In the genomic region with DNA sequence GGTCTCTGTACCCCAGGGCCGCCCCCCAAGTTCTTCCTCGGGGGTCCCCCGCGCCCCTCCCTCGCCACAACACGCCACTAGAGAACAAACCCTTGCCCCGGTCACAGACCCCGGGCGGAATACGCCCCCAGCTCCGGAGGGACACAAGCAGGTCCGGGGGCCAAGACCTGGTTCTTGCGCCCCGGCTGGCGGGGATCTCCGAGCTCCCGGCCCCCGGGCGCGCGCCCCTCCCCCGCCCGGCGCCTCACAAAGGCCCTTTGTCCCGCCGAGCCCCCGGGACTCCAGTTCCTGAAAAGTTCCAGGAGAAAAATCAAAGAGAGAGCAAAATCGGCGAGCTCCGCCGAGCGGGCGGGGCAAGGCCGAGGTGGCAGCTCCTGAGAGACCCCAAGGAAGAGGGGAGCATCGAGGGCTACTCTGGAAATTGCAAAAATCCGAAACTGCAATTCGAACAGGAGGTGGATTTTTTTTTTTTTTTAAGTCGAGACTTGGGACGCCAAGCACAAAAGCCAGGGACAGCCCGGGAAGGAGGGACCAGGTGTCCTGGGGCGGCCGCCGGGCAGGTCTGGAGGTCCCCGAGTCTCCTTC, we compare ENCODE assay signal across 8 cellular contexts. TPM values are rescaled to one million over a fixed set of nuclear protein-coding genes. Genes with fewer than 3 reads are reported as not detected.
DNase-seq lines count a peak whose midpoint lies in the region; ATAC-seq and TF ChIP-seq lines count a peak whose summit lies in the region.

No MANE protein-coding gene starts in this region.

- peaks cover 54% of the 10 kb centered on the region for H3K27me3 Mint-ChIP-seq in CD8-positive, alpha-beta T cell (ENCODE audit: low read depth)

- peaks cover 55% of the 10 kb centered on the region for H3K27me3 ChIP-seq in CD8-positive, alpha-beta T cell (ENCODE audit: insufficient read depth, low read length)

- no peaks in the 10 kb centered on the region for H3K36me3 ChIP-seq in CD8-positive, alpha-beta T cell (ENCODE audit: insufficient read depth, low read length)

- CTCF ChIA-PET in CD8-positive, alpha-beta T cell (lab: Charles Lee): interaction anchor here (1.3 kb wide), 1 partner anchor 54 kb away, joined by 4 read pairs; no protein-coding TSS in a partner anchor
- CTCF ChIA-PET in RWPE1 (lab: Yijun Ruan, JAX): interaction anchor here (0.6 to 1.2 kb wide), 3 partner anchors 17 to 220 kb away, joined by 3 read pairs; no protein-coding TSS in a partner anchor

- H3K9me3 Mint-ChIP-seq in CD8-positive, alpha-beta T cell: no peaks in the 10 kb centered on the region

- ATAC-seq in CD8-positive, alpha-beta T cell: no peak
- no peak for ATAC-seq in HG02798 (IDR thresholded peaks at IDR 0.05; ENCODE audit: poor library complexity, unreplicated experiment)
- ATAC-seq in HG02970 (IDR thresholded peaks at IDR 0.05; ENCODE audit: low FRiP score, unreplicated experiment): no peak

- DNase-seq in CD8-positive, alpha-beta T cell: no peak
- DNase-seq in RWPE1 (ENCODE audit: low spot score) (no peak), fibroblast of pulmonary artery (ENCODE audit: low read depth) (no peak), nucleus accumbens (lab: John Stamatoyannopoulos, UW) (peak in 44 of 56 donors; percentile 17 to 74 (median 49)), NCI-H2227 treated with DMSO at 0.1 percent for 48 hours (lab: John Stamatoyannopoulos, UW) (no peak), NCI-H2107 (lab: John Stamatoyannopoulos, UW) (no peak)

- no peaks in the 10 kb centered on the region for H3K36me3 Mint-ChIP-seq in CD8-positive, alpha-beta T cell

- H3K4me1 ChIP-seq in CD8-positive, alpha-beta T cell (ENCODE audit: insufficient read depth, low read length): peaks cover 54% of the 10 kb centered on the region

- no peaks in the 10 kb centered on the region for H3K9me3 ChIP-seq in CD8-positive, alpha-beta T cell (ENCODE audit: low read length)

- POLR2A ChIA-PET in CD8-positive, alpha-beta T cell (lab: Charles Lee): no interaction called here
- POLR2A ChIA-PET in RWPE1 (lab: Yijun Ruan, JAX; ENCODE audit: low non-redundant PET): no interaction called here

- no peak for TF ChIP-seq CTCF in CD8-positive, alpha-beta T cell (IDR thresholded peaks at IDR 0.05)
- TF ChIP-seq CTCF in RWPE1 (conservative IDR thresholded peaks at IDR 0.05; ENCODE audit: low read depth): no peak
- TF ChIP-seq CTCF in fibroblast of pulmonary artery (IDR thresholded peaks at IDR 0.05; ENCODE audit: low read length, missing control alignments): no peak

- H3K4me3 Mint-ChIP-seq in CD8-positive, alpha-beta T cell: peak overlapping the region; percentile 74

- no peak overlapping the region for H3K27ac ChIP-seq in CD8-positive, alpha-beta T cell (ENCODE audit: low read depth, low read length)
- H3K27ac ChIP-seq in RWPE1: peak overlapping the region; percentile 100

- intact Hi-C loops in CD8-positive, alpha-beta T cell (cut with DNase I, micrococcal nuclease): no loop called here

- no peak overlapping the region for H3K27ac Mint-ChIP-seq in CD8-positive, alpha-beta T cell

- H3K4me3 ChIP-seq in CD8-positive, alpha-beta T cell (ENCODE audit: low read depth, low read length): peak overlapping the region; percentile 50
- peak overlapping the region; percentile 96 for H3K4me3 ChIP-seq in fibroblast of pulmonary artery (replicated peaks; ENCODE audit: low read depth, low read length)

- H3K4me1 Mint-ChIP-seq in CD8-positive, alpha-beta T cell (ENCODE audit: low read depth): peaks cover 39% of the 10 kb centered on the region

RNA-seq across cellular contexts. Expression of gene TNRC18, which starts 4.0 kb away (rescaled TPM):
- 100 to 1,000 TPM in 1 of 2 experiments, 10 to 100 TPM in 1; 87.0 to 107 TPM for total RNA-seq in CD8-positive, alpha-beta T cell

Comparison
In these comparisons a context has a peak if more than half of its experiments do, and no peak if none do; other contexts are left out.
1. DNase-seq: peak in nucleus accumbens (44 of 56); none in CD8-positive, alpha-beta T cell (0 of 7), RWPE1 (single experiment), fibroblast of pulmonary artery (single experiment), NCI-H2227 treated with DMSO at 0.1 percent for 48 hours (single experiment) and NCI-H2107 (single experiment).